In genomic region chr17:59669411-59669810, GRCh38 we compare ENCODE assay signal across 12 cellular contexts. TPM values are rescaled to one million over a fixed set of nuclear protein-coding genes. Genes with fewer than 3 reads are reported as not detected.
DNase-seq lines count a peak whose midpoint lies in the region; ATAC-seq and TF ChIP-seq lines count a peak whose summit lies in the region.
"Had no signal": no experiment of that assay in that cellular context is flagged by ENCODE, and none has a peak within 500 bp of the region (broad histone marks: within the 10 kb centered on the region; RNA-seq: fewer than 3 reads in every experiment).

No MANE protein-coding gene starts in this region.

- no TSS peak for BruUV-seq in Calu3 (replicated peaks; lab: Mats Ljungman, UMichigan)

- peaks cover 73% of the 10 kb centered on the region for H3K36me3 Mint-ChIP-seq in stimulated activated naive CD8-positive, alpha-beta T cell treated with anti-CD3 and anti-CD28 coated beads, Interleukin-15, Interleukin-2, amounts not matched to agents 100 ng/mL and 50 ng/mL, for 24 hours (ENCODE audit: low read depth)
- H3K36me3 Mint-ChIP-seq in Calu3 (ENCODE audit: insufficient read depth, unreplicated experiment): peaks cover 22% of the 10 kb centered on the region

- no peaks in the 10 kb centered on the region for H3K27me3 Mint-ChIP-seq in stimulated activated naive CD8-positive, alpha-beta T cell treated with anti-CD3 and anti-CD28 coated beads, Interleukin-15, Interleukin-2, amounts not matched to agents 100 ng/mL and 50 ng/mL, for 24 hours
- no peaks in the 10 kb centered on the region for H3K27me3 Mint-ChIP-seq in stimulated activated naive CD8-positive, alpha-beta T cell treated with anti-CD3 and anti-CD28 coated beads, Interleukin-15, amount 100 ng/mL, for 72 hours
- no peaks in the 10 kb centered on the region for H3K27me3 Mint-ChIP-seq in Calu3 (ENCODE audit: unreplicated experiment)

- CTCF ChIA-PET in Calu3 (lab: Charles Lee): no interaction called here

- H3K4me3 Mint-ChIP-seq in stimulated activated naive CD8-positive, alpha-beta T cell treated with anti-CD3 and anti-CD28 coated beads, Interleukin-15, Interleukin-2, amounts not matched to agents 100 ng/mL and 50 ng/mL, for 24 hours: no peak overlapping the region
- no peak overlapping the region for H3K4me3 Mint-ChIP-seq in stimulated activated naive CD8-positive, alpha-beta T cell treated with anti-CD3 and anti-CD28 coated beads, Interleukin-15, amount 100 ng/mL, for 72 hours
- no peak overlapping the region for H3K4me3 Mint-ChIP-seq in Calu3 (ENCODE audit: low read depth, unreplicated experiment)

- TF ChIP-seq CTCF in Calu3 (IDR thresholded peaks at IDR 0.05; ENCODE audit: unreplicated experiment): no peak

- DNase-seq in stimulated activated naive CD8-positive, alpha-beta T cell treated with anti-CD3 and anti-CD28 coated beads, Interleukin-15, amount 100 ng/mL, for 72 hours: no peak
- DNase-seq in kidney glomerular epithelial cell (lab: John Stamatoyannopoulos, UW) (peak; percentile 73), DMS53 treated with DMSO at 0.1 percent for 48 hours (lab: John Stamatoyannopoulos, UW; ENCODE audit: unreplicated experiment) (no peak), Calu3 (no peak), HuH-7.5 (ENCODE audit: low spot score) (no peak), iPS-NIHi7 (ENCODE audit: extremely low spot score) (no peak)
- DNase-seq: activated CD8-positive, alpha-beta memory T cell treated with anti-CD3 and anti-CD28 coated beads for 24 hours; body of pancreas; NCI-H446 had no signal

- no peak for ATAC-seq in stimulated activated naive CD8-positive, alpha-beta T cell treated with anti-CD3 and anti-CD28 coated beads, Interleukin-15, amount 100 ng/mL, for 72 hours
- peak; percentile 15 for ATAC-seq in SK-N-SH treated with all-trans-retinoic acid at 6 μM for 48 hours
- ATAC-seq: body of pancreas, K562 had no signal

- H3K9me3 Mint-ChIP-seq in stimulated activated naive CD8-positive, alpha-beta T cell treated with anti-CD3 and anti-CD28 coated beads, Interleukin-15, Interleukin-2, amounts not matched to agents 100 ng/mL and 50 ng/mL, for 24 hours: no peaks in the 10 kb centered on the region
- H3K9me3 Mint-ChIP-seq in stimulated activated naive CD8-positive, alpha-beta T cell treated with anti-CD3 and anti-CD28 coated beads, Interleukin-15, amount 100 ng/mL, for 72 hours: no peaks in the 10 kb centered on the region
- H3K9me3 Mint-ChIP-seq in Calu3 (ENCODE audit: low read depth, unreplicated experiment): no peaks in the 10 kb centered on the region

- intact Hi-C loops in Calu3 (cut with micrococcal nuclease; ENCODE audit: unreplicated experiment): no loop called here

- peaks cover 37% of the 10 kb centered on the region for H3K4me1 Mint-ChIP-seq in stimulated activated naive CD8-positive, alpha-beta T cell treated with anti-CD3 and anti-CD28 coated beads, Interleukin-15, Interleukin-2, amounts not matched to agents 100 ng/mL and 50 ng/mL, for 24 hours (ENCODE audit: low read depth)
- H3K4me1 Mint-ChIP-seq in stimulated activated naive CD8-positive, alpha-beta T cell treated with anti-CD3 and anti-CD28 coated beads, Interleukin-15, amount 100 ng/mL, for 72 hours: peaks cover 15% of the 10 kb centered on the region
- no peaks in the 10 kb centered on the region for H3K4me1 Mint-ChIP-seq in Calu3 (ENCODE audit: low read depth, unreplicated experiment)

- peak overlapping the region; percentile 76 for H3K27ac Mint-ChIP-seq in stimulated activated naive CD8-positive, alpha-beta T cell treated with anti-CD3 and anti-CD28 coated beads, Interleukin-15, Interleukin-2, amounts not matched to agents 100 ng/mL and 50 ng/mL, for 24 hours
- H3K27ac Mint-ChIP-seq in stimulated activated naive CD8-positive, alpha-beta T cell treated with anti-CD3 and anti-CD28 coated beads, Interleukin-15, amount 100 ng/mL, for 72 hours: peak overlapping the region in 1 of 2 donors; percentile 65
- H3K27ac Mint-ChIP-seq in Calu3 (ENCODE audit: unreplicated experiment): no peak overlapping the region

TF ChIP-seq in SK-N-SH treated with all-trans-retinoic acid at 6 μM for 48 hours, 23 proteins besides CTCF, POLR2A, EP300 and RAD21:
- TF ChIP-seq ZC3H10 (CRISPR knock-in tag; IDR thresholded peaks at IDR 0.05) (no peak), TOX (CRISPR knock-in tag; IDR thresholded peaks at IDR 0.05; ENCODE audit: borderline replicate concordance) (no peak), ARNTL (CRISPR knock-in tag; IDR thresholded peaks at IDR 0.05; ENCODE audit: borderline replicate concordance, low read depth) (no peak), TCF4 (CRISPR knock-in tag; IDR thresholded peaks at IDR 0.05; ENCODE audit: borderline replicate concordance) (no peak)
- TF ChIP-seq, protein P1, sequence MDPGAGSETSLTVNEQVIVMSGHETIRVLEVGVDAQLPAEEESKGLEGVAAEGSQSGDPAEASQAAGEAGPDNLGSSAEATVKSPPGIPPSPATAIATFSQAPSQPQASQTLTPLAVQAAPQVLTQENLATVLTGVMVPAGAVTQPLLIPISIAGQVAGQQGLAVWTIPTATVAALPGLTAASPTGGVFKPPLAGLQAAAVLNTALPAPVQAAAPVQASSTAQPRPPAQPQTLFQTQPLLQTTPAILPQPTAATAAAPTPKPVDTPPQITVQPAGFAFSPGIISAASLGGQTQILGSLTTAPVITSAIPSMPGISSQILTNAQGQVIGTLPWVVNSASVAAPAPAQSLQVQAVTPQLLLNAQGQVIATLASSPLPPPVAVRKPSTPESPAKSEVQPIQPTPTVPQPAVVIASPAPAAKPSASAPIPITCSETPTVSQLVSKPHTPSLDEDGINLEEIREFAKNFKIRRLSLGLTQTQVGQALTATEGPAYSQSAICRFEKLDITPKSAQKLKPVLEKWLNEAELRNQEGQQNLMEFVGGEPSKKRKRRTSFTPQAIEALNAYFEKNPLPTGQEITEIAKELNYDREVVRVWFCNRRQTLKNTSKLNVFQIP (CRISPR knock-in tag; IDR thresholded peaks at IDR 0.05; ENCODE audit: borderline replicate concordance, low read depth): no peak

RNA-seq across cellular contexts. Expression of gene PTRH2, which starts 37.8 kb away (rescaled TPM):
- total RNA-seq in Calu3 (2022): 29.8 and 32.3 TPM in 2 replicates

RNA-seq across cellular contexts. Expression of gene VMP1, which starts 38.0 kb away (rescaled TPM):
- 306 and 315 TPM in 2 replicates for total RNA-seq in Calu3 (2022)

RNA-seq across cellular contexts. Expression of gene CLTC, which starts 49.7 kb away (rescaled TPM):
- 187 and 212 TPM in 2 replicates for total RNA-seq in Calu3 (2022)
